Comparison of ENCODE assay signal across 1 cellular context in the genomic region with DNA sequence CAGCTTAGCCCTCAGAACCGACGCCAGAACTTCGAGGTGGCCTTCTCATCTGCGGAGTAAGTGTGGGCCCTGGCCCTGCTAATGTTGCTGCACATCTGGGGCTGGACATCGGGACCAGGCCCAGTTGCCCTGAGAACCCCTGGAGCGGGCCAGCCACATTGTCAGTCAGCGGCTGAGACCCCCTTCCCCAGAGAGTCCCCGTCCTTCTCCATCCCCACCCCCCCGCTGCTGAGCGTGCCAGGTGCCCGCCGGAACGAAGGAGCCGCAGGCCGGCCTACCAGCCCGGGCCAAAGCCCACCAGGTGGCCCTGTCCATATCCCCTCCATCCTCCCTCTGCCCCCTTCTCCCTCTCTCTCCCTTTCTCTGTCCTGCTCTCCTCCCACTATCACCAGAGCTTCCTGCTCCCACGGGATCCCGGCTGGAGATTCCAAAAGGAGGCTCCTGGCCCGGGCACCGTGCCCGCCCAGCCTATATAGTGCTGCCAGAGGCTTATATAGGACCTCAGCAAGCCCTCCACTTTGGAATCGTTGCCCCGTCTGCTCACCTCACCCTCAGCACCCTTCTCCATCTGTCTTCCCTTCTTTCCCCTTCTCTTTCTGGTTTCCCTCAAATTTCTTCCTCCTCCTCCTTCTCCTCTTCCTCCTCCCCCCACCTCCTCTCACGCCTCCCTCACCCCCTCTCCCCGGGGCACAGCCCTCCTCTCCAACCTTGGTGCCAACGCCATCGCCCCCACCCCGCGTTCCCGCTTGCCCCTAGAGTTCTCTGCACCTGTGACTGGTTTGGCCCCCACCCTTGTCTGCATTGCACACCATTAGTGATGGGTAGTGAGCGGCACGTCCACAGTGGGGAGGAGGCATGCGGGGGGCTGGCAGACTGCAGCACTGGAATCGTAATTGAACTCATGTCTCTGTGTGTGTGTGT.
TF ChIP-seq lines count a peak whose summit lies in the region.

No MANE protein-coding gene starts in this region.

TF ChIP-seq in IMR-90, 13 proteins besides CTCF, POLR2A, EP300 and RAD21:
- TF ChIP-seq NFE2L2 (IDR thresholded peaks at IDR 0.05; ENCODE audit: low read depth, low read length) (no peak), RCOR1 (IDR thresholded peaks at IDR 0.05; ENCODE audit: insufficient replicate concordance, low read length) (no peak), RFX5 (IDR thresholded peaks at IDR 0.05; ENCODE audit: low read depth, low read length) (no peak), MAZ (IDR thresholded peaks at IDR 0.05; ENCODE audit: borderline replicate concordance, low read depth, low read length) (no peak), FOS (IDR thresholded peaks at IDR 0.05; ENCODE audit: low read depth, low read length) (no peak), MAFK (IDR thresholded peaks at IDR 0.05; ENCODE audit: low read depth, low read length) (no peak), BHLHE40 (IDR thresholded peaks at IDR 0.05; ENCODE audit: low read depth, low read length) (no peak), MXI1 (IDR thresholded peaks at IDR 0.05; ENCODE audit: borderline replicate concordance, low read depth, low read length) (no peak), CEBPB (IDR thresholded peaks at IDR 0.05; ENCODE audit: low read depth, low read length) (no peak), SMC3 (IDR thresholded peaks at IDR 0.05; ENCODE audit: low read depth, low read length) (no peak), CHD1 (IDR thresholded peaks at IDR 0.05; ENCODE audit: low read depth, low read length) (no peak)
- TF ChIP-seq, protein P1, sequence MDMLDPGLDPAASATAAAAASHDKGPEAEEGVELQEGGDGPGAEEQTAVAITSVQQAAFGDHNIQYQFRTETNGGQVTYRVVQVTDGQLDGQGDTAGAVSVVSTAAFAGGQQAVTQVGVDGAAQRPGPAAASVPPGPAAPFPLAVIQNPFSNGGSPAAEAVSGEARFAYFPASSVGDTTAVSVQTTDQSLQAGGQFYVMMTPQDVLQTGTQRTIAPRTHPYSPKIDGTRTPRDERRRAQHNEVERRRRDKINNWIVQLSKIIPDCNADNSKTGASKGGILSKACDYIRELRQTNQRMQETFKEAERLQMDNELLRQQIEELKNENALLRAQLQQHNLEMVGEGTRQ (IDR thresholded peaks at IDR 0.05; ENCODE audit: low read depth, low read length) = no peak
- TF ChIP-seq, protein P2, sequence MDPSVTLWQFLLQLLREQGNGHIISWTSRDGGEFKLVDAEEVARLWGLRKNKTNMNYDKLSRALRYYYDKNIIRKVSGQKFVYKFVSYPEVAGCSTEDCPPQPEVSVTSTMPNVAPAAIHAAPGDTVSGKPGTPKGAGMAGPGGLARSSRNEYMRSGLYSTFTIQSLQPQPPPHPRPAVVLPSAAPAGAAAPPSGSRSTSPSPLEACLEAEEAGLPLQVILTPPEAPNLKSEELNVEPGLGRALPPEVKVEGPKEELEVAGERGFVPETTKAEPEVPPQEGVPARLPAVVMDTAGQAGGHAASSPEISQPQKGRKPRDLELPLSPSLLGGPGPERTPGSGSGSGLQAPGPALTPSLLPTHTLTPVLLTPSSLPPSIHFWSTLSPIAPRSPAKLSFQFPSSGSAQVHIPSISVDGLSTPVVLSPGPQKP (IDR thresholded peaks at IDR 0.05; ENCODE audit: borderline replicate concordance, low read depth, low read length) = no peak
